20 cellular contexts compared by ENCODE assay signal in the genomic region with DNA sequence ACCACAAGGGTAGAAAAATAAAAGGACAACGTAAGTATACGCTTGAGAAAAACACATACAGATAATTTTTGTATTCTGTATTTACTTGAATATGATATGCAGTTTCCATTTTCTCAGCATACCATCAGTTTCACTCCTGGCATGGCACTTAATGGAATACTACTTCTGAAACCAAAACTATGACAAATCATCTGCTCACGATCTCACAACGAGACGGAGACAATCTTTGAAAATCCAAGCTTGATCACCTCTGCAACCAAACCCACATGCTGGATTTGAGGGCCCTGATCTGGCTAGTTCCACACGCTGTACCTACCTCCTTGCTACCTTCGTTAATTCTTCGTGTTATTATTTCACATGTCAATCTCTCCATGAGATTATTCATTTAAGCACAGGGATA.
DNase-seq lines count a peak whose midpoint lies in the region; ATAC-seq, FAIRE-seq and TF ChIP-seq lines count a peak whose summit lies in the region.
"Had no signal": no experiment of that assay in that cellular context is flagged by ENCODE, and none has a peak within 500 bp of the region (broad histone marks: within the 10 kb centered on the region; RNA-seq: fewer than 3 reads in every experiment).

No MANE protein-coding gene starts in this region.

- TF ChIP-seq POLR2A in GM12892 (IDR thresholded peaks at IDR 0.05; ENCODE audit: low read depth, low read length) = no peak

- no peak for FAIRE-seq in GM12892 (lab: Jason Lieb, UNC)

- CTCF ChIA-PET in activated CD4-positive, alpha-beta T cell treated with anti-CD3 and anti-CD28 coated beads for 36 hours (lab: Charles Lee) = interaction anchor here (0.7 kb wide), 1 partner anchor 152 kb away, joined by 3 read pairs; no protein-coding TSS in a partner anchor

- intact Hi-C loops in activated CD4-positive, alpha-beta T cell treated with anti-CD3 and anti-CD28 coated beads for 36 hours (cut with DNase I, micrococcal nuclease) = loop anchor here (1.0 to 10.0 kb wide), 4 partner anchors 31 to 1551 kb away; no protein-coding TSS in a partner anchor

- H3K4me3 Mint-ChIP-seq in activated CD4-positive, alpha-beta T cell treated with anti-CD3 and anti-CD28 coated beads for 36 hours = no peak overlapping the region
- H3K4me3 Mint-ChIP-seq in activated T-cell treated with anti-CD3 and anti-CD28 coated beads, Interleukin-2, amount 50 U/mL, for 4 hours = no peak overlapping the region
- H3K4me3 Mint-ChIP-seq in T-helper 17 cell = no peak overlapping the region
- H3K4me3 Mint-ChIP-seq in activated naive CD8-positive, alpha-beta T cell treated with anti-CD3 and anti-CD28 coated beads, Interleukin-2, amount 50 U/mL, for 24 hours = no peak overlapping the region
- H3K4me3 Mint-ChIP-seq: B cell, HFFc6 had no signal

- no peaks in the 10 kb centered on the region for H3K9me3 Mint-ChIP-seq in activated CD4-positive, alpha-beta T cell treated with anti-CD3 and anti-CD28 coated beads for 36 hours (ENCODE audit: low read depth)
- H3K9me3 Mint-ChIP-seq in activated T-cell treated with anti-CD3 and anti-CD28 coated beads, Interleukin-2, amount 50 U/mL, for 4 hours = no peaks in the 10 kb centered on the region
- no peaks in the 10 kb centered on the region for H3K9me3 Mint-ChIP-seq in activated naive CD8-positive, alpha-beta T cell treated with anti-CD3 and anti-CD28 coated beads, Interleukin-2, amount 50 U/mL, for 24 hours
- H3K9me3 Mint-ChIP-seq: HFFc6 had no signal

- peaks cover 8% of the 10 kb centered on the region for H3K27me3 Mint-ChIP-seq in activated CD4-positive, alpha-beta T cell treated with anti-CD3 and anti-CD28 coated beads for 36 hours
- no peaks in the 10 kb centered on the region for H3K27me3 Mint-ChIP-seq in activated T-cell treated with anti-CD3 and anti-CD28 coated beads, Interleukin-2, amount 50 U/mL, for 4 hours (ENCODE audit: low read depth)
- no peaks in the 10 kb centered on the region for H3K27me3 Mint-ChIP-seq in T-helper 17 cell
- H3K27me3 Mint-ChIP-seq in activated naive CD8-positive, alpha-beta T cell treated with anti-CD3 and anti-CD28 coated beads, Interleukin-2, amount 50 U/mL, for 24 hours = peaks cover under 1% of the 10 kb centered on the region
- H3K27me3 Mint-ChIP-seq: B cell had no signal

- POLR2A ChIA-PET in activated CD4-positive, alpha-beta T cell treated with anti-CD3 and anti-CD28 coated beads for 36 hours (lab: Charles Lee) = no interaction called here

- peak; percentile 40 for DNase-seq in activated CD4-positive, alpha-beta T cell treated with anti-CD3 and anti-CD28 coated beads for 36 hours
- DNase-seq in activated CD4-positive, alpha-beta T cell treated with anti-CD3 and anti-CD28 coated beads, Interleukin-2, amount 50 U/mL, for 4 hours = no peak
- no peak for DNase-seq in activated T-cell treated with anti-CD3 and anti-CD28 coated beads, Interleukin-2, amount 50 U/mL, for 4 hours
- no peak for DNase-seq in activated T-cell treated with anti-CD3 and anti-CD28 coated beads, Interleukin-2, amount 50 U/mL, for 1 hour
- no peak for DNase-seq in T-helper 17 cell
- DNase-seq in activated naive CD8-positive, alpha-beta T cell treated with anti-CD3 and anti-CD28 coated beads, Interleukin-2, amount 50 U/mL, for 24 hours = no peak
- no peak for DNase-seq in GM12892 (ENCODE audit: insufficient read length)
- DNase-seq: 8988T, DMS79 treated with DMSO at 0.1 percent for 48 hours, H7, HFFc6, KG1, NCI-H1105 treated with DMSO at 0.1 percent for 48 hours, NCI-H1694, NCI-H2081 treated with DMSO at 0.1 percent for 48 hours, NCI-H446 treated with DMSO at 0.1 percent for 48 hours, NCI-H69 had no signal

- H3K9me3 ChIP-seq in T-helper 17 cell (ENCODE audit: control insufficient read depth, low read length, poor library complexity, severe bottlenecking) = no peaks in the 10 kb centered on the region

- H3K4me1 Mint-ChIP-seq in activated CD4-positive, alpha-beta T cell treated with anti-CD3 and anti-CD28 coated beads for 36 hours = peaks cover 42% of the 10 kb centered on the region
- peaks cover 37% of the 10 kb centered on the region for H3K4me1 Mint-ChIP-seq in activated T-cell treated with anti-CD3 and anti-CD28 coated beads, Interleukin-2, amount 50 U/mL, for 4 hours (ENCODE audit: low read depth)
- H3K4me1 Mint-ChIP-seq in T-helper 17 cell = peaks cover 26% of the 10 kb centered on the region
- H3K4me1 Mint-ChIP-seq in activated naive CD8-positive, alpha-beta T cell treated with anti-CD3 and anti-CD28 coated beads, Interleukin-2, amount 50 U/mL, for 24 hours = peaks cover 43% of the 10 kb centered on the region
- H3K4me1 Mint-ChIP-seq: B cell had no signal

- ATAC-seq in activated CD4-positive, alpha-beta T cell treated with anti-CD3 and anti-CD28 coated beads for 36 hours = peak; percentile 17
- peak; percentile 19 to 24 for ATAC-seq in activated T-cell treated with anti-CD3 and anti-CD28 coated beads, Interleukin-2, amount 50 U/mL, for 4 hours
- ATAC-seq in T-helper 17 cell (no peak), GM18498 (IDR thresholded peaks at IDR 0.05; ENCODE audit: unreplicated experiment) (no peak)
- ATAC-seq in activated naive CD8-positive, alpha-beta T cell treated with anti-CD3 and anti-CD28 coated beads, Interleukin-2, amount 50 U/mL, for 24 hours = peak; percentile 29
- ATAC-seq: Panc1 had no signal

- no peak overlapping the region for H3K27ac Mint-ChIP-seq in activated CD4-positive, alpha-beta T cell treated with anti-CD3 and anti-CD28 coated beads for 36 hours
- H3K27ac Mint-ChIP-seq in T-helper 17 cell = peak overlapping the region; percentile 61
- H3K27ac Mint-ChIP-seq in activated naive CD8-positive, alpha-beta T cell treated with anti-CD3 and anti-CD28 coated beads, Interleukin-2, amount 50 U/mL, for 24 hours = no peak overlapping the region
- H3K27ac Mint-ChIP-seq: B cell had no signal

- H3K36me3 Mint-ChIP-seq in activated CD4-positive, alpha-beta T cell treated with anti-CD3 and anti-CD28 coated beads for 36 hours (ENCODE audit: low read depth) = peaks cover 43% of the 10 kb centered on the region
- H3K36me3 Mint-ChIP-seq in activated T-cell treated with anti-CD3 and anti-CD28 coated beads, Interleukin-2, amount 50 U/mL, for 4 hours (ENCODE audit: insufficient read depth) = peaks cover 34% of the 10 kb centered on the region
- no peaks in the 10 kb centered on the region for H3K36me3 Mint-ChIP-seq in T-helper 17 cell (ENCODE audit: low read depth)
- H3K36me3 Mint-ChIP-seq in activated naive CD8-positive, alpha-beta T cell treated with anti-CD3 and anti-CD28 coated beads, Interleukin-2, amount 50 U/mL, for 24 hours (ENCODE audit: low read depth) = peaks cover 33% of the 10 kb centered on the region

Comparison
In these comparisons a context has a peak if more than half of its experiments do, and no peak if none do; other contexts are left out.
1. ATAC-seq: peak in activated CD4-positive, alpha-beta T cell treated with anti-CD3 and anti-CD28 coated beads for 36 hours (single experiment), activated T-cell treated with anti-CD3 and anti-CD28 coated beads, Interleukin-2, amount 50 U/mL, for 4 hours (2 of 2) and activated naive CD8-positive, alpha-beta T cell treated with anti-CD3 and anti-CD28 coated beads, Interleukin-2, amount 50 U/mL, for 24 hours (single experiment); none in T-helper 17 cell (single experiment) and GM18498 (single experiment).